Comparison of ENCODE assay signal across 7 cellular contexts in genomic region chr1:61547302-61547701, GRCh38.
DNase-seq lines count a peak whose midpoint lies in the region; ATAC-seq and TF ChIP-seq lines count a peak whose summit lies in the region.
"Not testable (repeated sequence)": the region's sequence is repeated elsewhere in the genome, so short reads cannot be mapped to it uniquely, and the experiment has no call there.

No MANE protein-coding gene starts in this region.

- H3K4me2 ChIP-seq in DOHH2 (ENCODE audit: low read length); GM23338; neural progenitor cell: not testable (repeated sequence)

- not testable (repeated sequence) for H4K20me1 ChIP-seq in DOHH2 (ENCODE audit: control insufficient read depth, insufficient read depth, low read depth, low read length); GM23338 (replicated peaks; ENCODE audit: insufficient read depth); neural progenitor cell (ENCODE audit: low read depth)

- not testable (repeated sequence) for H3K27me3 Mint-ChIP-seq in GM23338 (ENCODE audit: insufficient read depth, low read depth, poor library complexity); endothelial cell (ENCODE audit: unreplicated experiment); neural progenitor cell (ENCODE audit: insufficient read depth, low read depth)

- H3K79me2 ChIP-seq in DOHH2 (ENCODE audit: control insufficient read depth, low read length); GM23338 (replicated peaks; ENCODE audit: insufficient read depth); neural progenitor cell (ENCODE audit: low read depth): not testable (repeated sequence)

- TF ChIP-seq CTCF in DOHH2 (IDR thresholded peaks at IDR 0.05; ENCODE audit: low read depth, low read length, poor library complexity, severe bottlenecking) (peak; percentile 60), GM23338 (conservative IDR thresholded peaks at IDR 0.05; ENCODE audit: low read depth in 2 of 2) (peak; percentile 68 to 79), NB4 (IDR thresholded peaks at IDR 0.05; ENCODE audit: low read depth, low read length) (peak; percentile 24), endothelial cell (IDR thresholded peaks at IDR 0.05; ENCODE audit: unreplicated experiment) (peak; percentile 25), neural progenitor cell (IDR thresholded peaks at IDR 0.05) (peak; percentile 39)

- not testable (repeated sequence) for H3K9me2 ChIP-seq in DOHH2 (replicated peaks; ENCODE audit: control insufficient read depth, low read length); GM23338 (ENCODE audit: insufficient read depth)

- not testable (repeated sequence) for H3K4me1 Mint-ChIP-seq in GM23338; endothelial cell (ENCODE audit: unreplicated experiment); neural progenitor cell

- DNase-seq in GM23338 (ENCODE audit: low spot score) (peak; percentile 70), NB4 (ENCODE audit: low read depth) (peak; percentile 2), T-helper 9 cell (peak; percentile 1), endothelial cell (ENCODE audit: low spot score) (peak; percentile 9)
- DNase-seq in activated T-cell treated with anti-CD3 and anti-CD28 coated beads, Interleukin-2, amount 50 U/mL, for 48 hours = peak; percentile 43 to 44
- DNase-seq in neural progenitor cell (ENCODE audit: low spot score) = not testable (repeated sequence)

- not testable (repeated sequence) for H3K36me3 ChIP-seq in DOHH2 (ENCODE audit: control insufficient read depth, low read length); GM23338 (ENCODE audit: insufficient read depth); neural progenitor cell

- H3F3A ChIP-seq in DOHH2 (ENCODE audit: control insufficient read depth, insufficient read depth); GM23338 (replicated peaks; ENCODE audit: low read depth); neural progenitor cell (ENCODE audit: low read depth): not testable (repeated sequence)

- not testable (repeated sequence) for H3K9me3 ChIP-seq in DOHH2 (ENCODE audit: control insufficient read depth, insufficient read depth, low read length); neural progenitor cell (ENCODE audit: low read depth)

- H3K36me3 Mint-ChIP-seq in GM23338 (ENCODE audit: low read depth); endothelial cell (ENCODE audit: low read depth, unreplicated experiment); neural progenitor cell: not testable (repeated sequence)

- H3K27ac Mint-ChIP-seq in GM23338; endothelial cell (ENCODE audit: unreplicated experiment); neural progenitor cell: not testable (repeated sequence)

- not testable (repeated sequence) for H3K9ac ChIP-seq in neural progenitor cell

- TF ChIP-seq POLR2A in NB4 (IDR thresholded peaks at IDR 0.05; ENCODE audit: extremely low read depth, insufficient read length) = not testable (repeated sequence)

- H3K9me3 Mint-ChIP-seq in GM23338; endothelial cell (ENCODE audit: unreplicated experiment): not testable (repeated sequence)
- H3K9me3 Mint-ChIP-seq in neural progenitor cell = peaks cover 51% of the 10 kb centered on the region

- ATAC-seq in GM23338 = peak; percentile 67

- 0 out of 2 replicates have a peak overlapping the region, but pooled peaks have one; percentile 88 for H2AFZ ChIP-seq in GM23338
- not testable (repeated sequence) for H2AFZ ChIP-seq in neural progenitor cell (replicated peaks)

- H3K4me3 ChIP-seq in DOHH2 (ENCODE audit: low read length); GM23338; NB4 (ENCODE audit: low read depth, low read length); neural progenitor cell: not testable (repeated sequence)

- not testable (repeated sequence) for H3K27ac ChIP-seq in DOHH2 (ENCODE audit: low read depth, low read length); GM23338 (ENCODE audit: low read depth); neural progenitor cell

- not testable (repeated sequence) for H3K27me3 ChIP-seq in DOHH2 (ENCODE audit: control insufficient read depth, low read length); GM23338 (ENCODE audit: insufficient read depth); neural progenitor cell

- H3K4me1 ChIP-seq in DOHH2 (ENCODE audit: control insufficient read depth, low read length); GM23338 (ENCODE audit: insufficient read depth); neural progenitor cell: not testable (repeated sequence)

- not testable (repeated sequence) for H3K4me3 Mint-ChIP-seq in GM23338; endothelial cell (ENCODE audit: unreplicated experiment); neural progenitor cell
